17 cellular contexts compared by ENCODE assay signal in the genomic region with DNA sequence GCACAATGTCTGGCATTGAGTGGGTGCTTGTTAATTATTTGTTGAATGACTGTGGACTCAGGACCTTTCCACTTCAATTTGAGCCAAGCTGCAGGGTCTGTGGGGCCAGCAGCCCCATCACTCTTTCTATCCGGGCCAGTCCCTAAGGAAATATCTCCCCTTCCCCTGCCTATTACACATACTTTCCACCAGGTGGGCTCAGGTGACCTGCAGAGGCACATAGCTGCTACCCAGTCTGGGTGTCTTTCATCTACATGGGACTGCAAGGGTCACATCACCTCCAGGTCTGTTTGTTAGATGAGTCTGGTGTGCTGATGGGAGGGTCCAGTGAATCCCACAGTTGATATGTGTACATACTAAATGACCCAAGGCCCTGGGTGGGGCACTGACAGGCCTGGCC. TPM values are rescaled to one million over a fixed set of nuclear protein-coding genes. Genes with fewer than 3 reads are reported as not detected.
A peak's percentile ranks its signal among the peaks of the same experiment; 100 is the strongest.
DNase-seq lines count a peak whose midpoint lies in the region; ATAC-seq and TF ChIP-seq lines count a peak whose summit lies in the region.
"Had no signal": no experiment of that assay in that cellular context is flagged by ENCODE, and none has a peak within 500 bp of the region (broad histone marks: within the 10 kb centered on the region; RNA-seq: fewer than 3 reads in every experiment).

No MANE protein-coding gene starts in this region.

- H3K36me3 Mint-ChIP-seq in Caco-2 (ENCODE audit: insufficient read depth, unreplicated experiment) (peaks cover 35% of the 10 kb centered on the region), WTC11 (peaks cover 36% of the 10 kb centered on the region)
- H3K36me3 Mint-ChIP-seq: naive B cell had no signal

- H3K36me3 ChIP-seq in Caco-2 (ENCODE audit: control insufficient read depth, insufficient read depth, low read length) = no peaks in the 10 kb centered on the region; the same call in 1 of the 2 replicates

- POLR2A ChIA-PET in Caco-2 (lab: Charles Lee) = no interaction called here
- POLR2A ChIA-PET in WTC11 (lab: Charles Lee) = interaction anchor here (0.7 to 1.4 kb wide), 2 partner anchors 55 to 59 kb away, joined by 3 read pairs; partner anchors contain the start of gene KDM4A
- POLR2A ChIA-PET in GM10248 (lab: Yijun Ruan, JAX) = no interaction called here

- DNase-seq in Caco-2 (peak; percentile 45 to 50), HFF-Myc (ENCODE audit: extremely low read depth, low read depth) (no peak), WTC11 (ENCODE audit: low spot score) (peak; percentile 36), iPS DF 4.7 (ENCODE audit: extremely low read depth, low spot score) (peak; percentile 9), GM10248 (ENCODE audit: extremely low spot score) (no peak), GOT3 (lab: John Stamatoyannopoulos, UW) (no peak), NCI-H2196 (lab: John Stamatoyannopoulos, UW; ENCODE audit: unreplicated experiment) (no peak)
- DNase-seq: activated naive CD4-positive, alpha-beta T cell treated with anti-CD3 and anti-CD28 coated beads for 36 hours; DMS79; effector CD8-positive, alpha-beta T cell; kidney glomerular epithelial cell; naive B cell; stimulated activated CD4-positive, alpha-beta T cell treated with anti-CD3 and anti-CD28 coated beads, Interleukin-1b, Interleukin-23, amount 100 ng/mL, for 48 hours; tibial artery had no signal

- CTCF ChIA-PET in Caco-2 (lab: Charles Lee) = interaction anchor here (0.6 to 1.2 kb wide), 6 partner anchors 17 to 416 kb away, joined by 3 to 6 read pairs (median 3); partner anchors contain the start of gene KDM4A
- CTCF ChIA-PET in WTC11 (lab: Charles Lee) = interaction anchor here (0.6 to 1.9 kb wide), 22 partner anchors 9 to 344 kb away, joined by 3 to 16 read pairs (median 4); partner anchors contain the start of gene ARTN
- CTCF ChIA-PET in GM10248 (lab: Yijun Ruan, JAX) = interaction anchor here (1.3 to 1.6 kb wide), 3 partner anchors 10 to 344 kb away, joined by 3 to 6 read pairs (median 4); partner anchors contain the start of gene ARTN

- no peaks in the 10 kb centered on the region for H3K9me3 Mint-ChIP-seq in Caco-2 (ENCODE audit: unreplicated experiment)
- no peaks in the 10 kb centered on the region for H3K9me3 Mint-ChIP-seq in WTC11
- H3K9me3 Mint-ChIP-seq: activated naive CD4-positive, alpha-beta T cell treated with anti-CD3 and anti-CD28 coated beads for 36 hours; naive B cell had no signal

- intact Hi-C loops in Caco-2 (cut with micrococcal nuclease; ENCODE audit: unreplicated experiment) = loop anchor here (1.0 kb wide), 1 partner anchor 61 kb away; no protein-coding TSS in a partner anchor

- H3K4me1 ChIP-seq in Caco-2 = no peaks in the 10 kb centered on the region
- H3K4me1 ChIP-seq: tibial artery had no signal

- H3K27me3 Mint-ChIP-seq in Caco-2 (ENCODE audit: insufficient read depth, unreplicated experiment) = no peaks in the 10 kb centered on the region
- no peaks in the 10 kb centered on the region for H3K27me3 Mint-ChIP-seq in WTC11 (ENCODE audit: low read depth)
- H3K27me3 Mint-ChIP-seq: B cell had no signal

- H3K27ac Mint-ChIP-seq in Caco-2 (ENCODE audit: unreplicated experiment) = no peak overlapping the region
- H3K27ac Mint-ChIP-seq in WTC11 = peak overlapping the region; percentile 96
- H3K27ac Mint-ChIP-seq: activated naive CD4-positive, alpha-beta T cell treated with anti-CD3 and anti-CD28 coated beads for 36 hours; B cell; naive B cell had no signal

- peak; percentile 37 to 49 for TF ChIP-seq CTCF in Caco-2 (IDR thresholded peaks at IDR 0.05; ENCODE audit: insufficient read depth in 1 of 2, low read depth in 1 of 2, low read length in 1 of 2, severe bottlenecking in 1 of 2, unreplicated experiment in 1 of 2)
- TF ChIP-seq CTCF in HFF-Myc (IDR thresholded peaks at IDR 0.05; ENCODE audit: low read depth, low read length, missing control alignments) = peak; percentile 16
- peak; percentile 24; the same call in 1 of the 2 replicates for TF ChIP-seq CTCF in WTC11 (IDR thresholded peaks at IDR 0.05)
- no peak for TF ChIP-seq CTCF in GM10248 (IDR thresholded peaks at IDR 0.05; ENCODE audit: control extremely low read depth, extremely low read depth, low read depth, missing control alignments)

- BruUV-seq in Caco-2 (replicated peaks; lab: Mats Ljungman, UMichigan) = no TSS peak

- no peaks in the 10 kb centered on the region for H3K27me3 ChIP-seq in Caco-2 (replicated peaks; ENCODE audit: control insufficient read depth, insufficient read depth, low read length)
- H3K27me3 ChIP-seq: tibial artery had no signal

- H3K4me1 Mint-ChIP-seq in Caco-2 (ENCODE audit: low read depth, unreplicated experiment) (peaks cover 8% of the 10 kb centered on the region), WTC11 (no peaks in the 10 kb centered on the region)
- H3K4me1 Mint-ChIP-seq: B cell, naive B cell had no signal

- H3K4me3 Mint-ChIP-seq in Caco-2 (ENCODE audit: unreplicated experiment) = no peak overlapping the region
- H3K4me3 Mint-ChIP-seq in WTC11 = no peak overlapping the region
- H3K4me3 Mint-ChIP-seq: activated naive CD4-positive, alpha-beta T cell treated with anti-CD3 and anti-CD28 coated beads for 36 hours; B cell; naive B cell had no signal

- H3K4me3 ChIP-seq in Caco-2 (ENCODE audit: low read depth, low read length) (no peak overlapping the region), HFF-Myc (replicated peaks; ENCODE audit: low read depth, low read length) (no peak overlapping the region)
- H3K4me3 ChIP-seq: SK-N-MC, tibial artery had no signal

- ATAC-seq in WTC11 = peak; percentile 90
- no peak for ATAC-seq in GM18519 (IDR thresholded peaks at IDR 0.05; ENCODE audit: low FRiP score, unreplicated experiment)

- no peaks in the 10 kb centered on the region for H3K9me3 ChIP-seq in Caco-2
- H3K9me3 ChIP-seq: tibial artery had no signal

TF ChIP-seq in WTC11, 78 proteins besides CTCF, POLR2A, EP300 and RAD21:
- TF ChIP-seq ZNF425 (CRISPR knock-in tag; conservative IDR thresholded peaks at IDR 0.05) (no peak), TEAD1 (CRISPR knock-in tag; IDR thresholded peaks at IDR 0.05) (peak; percentile 76; the same call in 1 of the 2 replicates), ZNF423 (CRISPR knock-in tag; IDR thresholded peaks at IDR 0.05) (no peak), SOX15 (CRISPR knock-in tag; IDR thresholded peaks at IDR 0.05) (no peak)
- TF ChIP-seq, protein P1, sequence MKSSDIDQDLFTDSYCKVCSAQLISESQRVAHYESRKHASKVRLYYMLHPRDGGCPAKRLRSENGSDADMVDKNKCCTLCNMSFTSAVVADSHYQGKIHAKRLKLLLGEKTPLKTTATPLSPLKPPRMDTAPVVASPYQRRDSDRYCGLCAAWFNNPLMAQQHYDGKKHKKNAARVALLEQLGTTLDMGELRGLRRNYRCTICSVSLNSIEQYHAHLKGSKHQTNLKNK (CRISPR knock-in tag; IDR thresholded peaks at IDR 0.05) = no peak
TF ChIP-seq in WTC11: peak in this region for 1.

RNA-seq across cellular contexts. Expression of gene KDM4A, which starts 59.6 kb away (rescaled TPM):
- total RNA-seq in Caco-2 (2022) (37.7 and 45.8 TPM in 2 replicates), WTC11 (2021) (76.5 to 78.3 TPM (median 76.7 TPM) in 3 replicates)

RNA-seq across cellular contexts. Expression of gene PTPRF, which starts 59.7 kb away (rescaled TPM):
- total RNA-seq in Caco-2 (2022) (158 TPM in 2 replicates), WTC11 (2021) (248 to 295 TPM (median 275 TPM) in 3 replicates)

Comparison
In these comparisons a context has a peak if more than half of its experiments do, and no peak if none do; other contexts are left out.
1. DNase-seq: peak in Caco-2 (2 of 2), WTC11 (single experiment) and iPS DF 4.7 (single experiment); none in HFF-Myc (single experiment), GM10248 (single experiment), GOT3 (single experiment) and NCI-H2196 (single experiment).